Comparison of ENCODE assay signal across 19 cellular contexts in genomic region chr14:77346495-77346894, GRCh38. TPM values are rescaled to one million over a fixed set of nuclear protein-coding genes. Genes with fewer than 3 reads are reported as not detected.
"Had no signal": no experiment of that assay in that cellular context is flagged by ENCODE, and none has a peak within 500 bp of the region (broad histone marks: within the 10 kb centered on the region; RNA-seq: fewer than 3 reads in every experiment).

No MANE protein-coding gene starts in this region.

- DNase-seq: KBM-7, NCI-H1092, NCI-H1105 treated with DMSO at 0.1 percent for 48 hours, NCI-H1417 treated with DMSO at 0.1 percent for 48 hours, NCI-H146, NCI-H1694 treated with DMSO at 0.1 percent for 48 hours, NCI-H1930, NCI-H2081, NCI-H2107, NCI-H226, NCI-H446, NCI-H510A, NCI-H524 treated with DMSO at 0.1 percent for 48 hours, NCI-H69, NCI-H774, Right ventricle myocardium superior, RPMI8226, SIG-M5 had no signal

- FAIRE-seq: RCC 7860 had no signal

RNA-seq across cellular contexts. Expression of gene SAMD15, which starts 30.7 kb away (rescaled TPM):
- total RNA-seq: Right ventricle myocardium superior had no signal
